In genomic region chrX:80810365-80810978, GRCh38 we compare ENCODE assay signal across 8 cellular contexts. TPM values are rescaled to one million over a fixed set of nuclear protein-coding genes. Genes with fewer than 3 reads are reported as not detected.
DNase-seq lines count a peak whose midpoint lies in the region; ATAC-seq and TF ChIP-seq lines count a peak whose summit lies in the region.

No MANE protein-coding gene starts in this region.

- POLR2A ChIA-PET in RWPE1 (lab: Yijun Ruan, JAX; ENCODE audit: low non-redundant PET), result no interaction called here

- H3K4me3 ChIP-seq in GM23248, result peak overlapping the region; percentile 93
- peak overlapping the region; percentile 58 for H3K4me3 ChIP-seq in esophagus (ENCODE audit: low read depth in 1 of 2, low read length in 2 of 2)

- H3K27ac ChIP-seq in GM23248, result peak overlapping the region; percentile 81
- peak overlapping the region; percentile 83 for H3K27ac ChIP-seq in RWPE1
- H3K27ac ChIP-seq in esophagus (ENCODE audit: low read depth in 2 of 2, low read length in 1 of 2), result peak overlapping the region; percentile 68 to 72

- H3F3A ChIP-seq in GM23248 (ENCODE audit: insufficient read depth), result no peaks in the 10 kb centered on the region

- no peaks in the 10 kb centered on the region for H3K9me3 ChIP-seq in GM23248 (ENCODE audit: low read depth)
- peaks cover 0 to 2% of the 10 kb centered on the region in 2 donors for H3K9me3 ChIP-seq in esophagus (ENCODE audit: control insufficient read depth in 2 of 2, insufficient read depth in 1 of 2, low read depth in 1 of 2, low read length in 1 of 2)

- H3K9ac ChIP-seq in GM23248, result peak overlapping the region; percentile 96

- peak overlapping the region; percentile 78 for H3K4me2 ChIP-seq in GM23248 (ENCODE audit: unreplicated experiment)

- H4K20me1 ChIP-seq in GM23248 (ENCODE audit: insufficient read depth), result no peaks in the 10 kb centered on the region

- 30 to 33% methylated on average over 8 to 9 of the region's 9 CpGs for WGBS in GM23248 (ENCODE audit: low coverage in 1 of 2, low lambda C conversion rate in 2 of 2, missing lambda C conversion rate in 2 of 2), 2 experiments
- WGBS in esophagus, 2 donors, result 8 to 39% methylated on average over 9 of the region's 9 CpGs

- peak overlapping the region; percentile 98 for H2AFZ ChIP-seq in GM23248

- ATAC-seq in HG03045 (IDR thresholded peaks at IDR 0.05; ENCODE audit: unreplicated experiment) (no peak), HG03095 (IDR thresholded peaks at IDR 0.05; ENCODE audit: unreplicated experiment) (no peak)

- no peak for TF ChIP-seq CTCF in RWPE1 (conservative IDR thresholded peaks at IDR 0.05; ENCODE audit: low read depth)

- no peaks in the 10 kb centered on the region for H3K9me2 ChIP-seq in GM23248 (ENCODE audit: insufficient read depth)

- in situ Hi-C loops in GM23248 (cut with MboI), result no loop called here

- DNase-seq in GM23248 (no peak), RWPE1 (ENCODE audit: low spot score) (peak; percentile 1), pons (ENCODE audit: low spot score) (peak; percentile 4), cortex of kidney (lab: John Stamatoyannopoulos, UW) (no peak), NCI-H128 (lab: John Stamatoyannopoulos, UW; ENCODE audit: unreplicated experiment) (no peak)

- H3K36me3 ChIP-seq in GM23248 (ENCODE audit: low read depth), result no peaks in the 10 kb centered on the region
- H3K36me3 ChIP-seq in esophagus (ENCODE audit: control insufficient read depth in 2 of 2, insufficient read depth in 2 of 2, low read length in 1 of 2), result no peaks in the 10 kb centered on the region

- H3K79me2 ChIP-seq in GM23248 (ENCODE audit: insufficient read depth), result peaks cover 23% of the 10 kb centered on the region

- CTCF ChIA-PET in RWPE1 (lab: Yijun Ruan, JAX), result interaction anchor here (1.2 kb wide), 1 partner anchor 12 kb away, joined by 7 read pairs; no protein-coding TSS in a partner anchor

- H3K27me3 ChIP-seq in GM23248 (replicated peaks; ENCODE audit: insufficient read depth) (no peaks in the 10 kb centered on the region), esophagus (ENCODE audit: control insufficient read depth in 1 of 2, insufficient read depth in 2 of 2, low read length in 2 of 2) (no peaks in the 10 kb centered on the region)

- H3K4me1 ChIP-seq in GM23248 (ENCODE audit: insufficient read depth) (no peaks in the 10 kb centered on the region), esophagus (ENCODE audit: control insufficient read depth in 2 of 2, insufficient read depth in 2 of 2, low read length in 1 of 2) (no peaks in the 10 kb centered on the region)

RNA-seq across cellular contexts. Expression of gene BRWD3, which starts 0.8 kb away (rescaled TPM):
- 3.2 and 4.3 TPM in 2 replicates for total RNA-seq in GM23248 (2014; rRNA removed; shearing (Covaris generic))
- polyA plus RNA-seq in GM23248 (2016; fragmentation: Nextera tagmentation; extraction: Ambion mirVana) (0.62 and 0.86 TPM in 2 replicates), esophagus (1 to 10 TPM; 3.1 to 4.2 TPM)

Comparison
In these comparisons a context has a peak if more than half of its experiments do, and no peak if none do; other contexts are left out.
1. DNase-seq: peak in RWPE1 (single experiment) and pons (single experiment); none in GM23248 (single experiment), cortex of kidney (single experiment) and NCI-H128 (single experiment).
2. Peak in every context shown above with its lines, with median percentiles within 50 percentile points of each other: H3K27ac ChIP-seq.